Comparison of ENCODE assay signal across 9 cellular contexts in the genomic region with DNA sequence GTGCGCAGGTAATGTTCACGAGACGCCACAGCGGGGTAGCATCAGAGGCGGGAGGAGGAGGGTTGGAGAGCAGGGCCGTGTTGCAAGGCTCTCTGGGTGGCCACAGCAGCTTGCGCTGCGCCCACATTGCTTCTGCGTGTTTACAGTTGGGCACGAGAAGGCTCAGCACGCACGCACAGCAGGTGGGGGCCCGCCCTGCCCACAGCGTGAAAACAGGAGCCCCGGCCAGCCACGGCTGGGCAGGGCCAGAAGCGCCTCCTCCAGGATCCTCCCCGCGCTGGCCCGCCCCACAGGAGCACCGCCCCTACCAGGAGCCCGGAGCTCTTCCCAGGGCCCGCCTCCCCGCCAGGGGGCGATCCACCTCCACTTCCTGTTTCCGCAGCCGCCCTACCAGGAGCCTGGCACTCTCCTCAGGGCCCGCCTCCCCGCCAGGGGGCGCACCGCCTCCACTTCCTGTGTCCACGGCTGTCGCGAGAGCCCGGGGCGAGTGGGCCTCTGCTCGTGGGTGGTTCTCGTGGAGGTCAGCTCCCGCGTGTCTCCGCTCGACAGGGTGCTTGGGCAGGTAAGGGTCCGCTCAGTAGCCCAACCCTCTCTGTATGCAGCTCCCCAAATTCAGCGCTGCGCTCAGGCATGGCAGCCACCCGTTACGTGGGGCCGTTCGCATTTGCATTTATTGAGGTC. TPM values are rescaled to one million over a fixed set of nuclear protein-coding genes. Genes with fewer than 3 reads are reported as not detected.
DNase-seq lines count a peak whose midpoint lies in the region; ATAC-seq lines count a peak whose summit lies in the region.
"Had no signal": no experiment of that assay in that cellular context is flagged by ENCODE, and none has a peak within 500 bp of the region (broad histone marks: within the 10 kb centered on the region; RNA-seq: fewer than 3 reads in every experiment).

A gene with protein sequence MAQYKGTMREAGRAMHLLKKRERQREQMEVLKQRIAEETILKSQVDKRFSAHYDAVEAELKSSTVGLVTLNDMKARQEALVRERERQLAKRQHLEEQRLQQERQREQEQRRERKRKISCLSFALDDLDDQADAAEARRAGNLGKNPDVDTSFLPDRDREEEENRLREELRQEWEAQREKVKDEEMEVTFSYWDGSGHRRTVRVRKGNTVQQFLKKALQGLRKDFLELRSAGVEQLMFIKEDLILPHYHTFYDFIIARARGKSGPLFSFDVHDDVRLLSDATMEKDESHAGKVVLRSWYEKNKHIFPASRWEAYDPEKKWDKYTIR (plus strand): TSS at position 449 of the 681 bp plus-strand sequence. CDS start 439 bp downstream, outside the sequence.

- DNase-seq in NK-92 (lab: John Stamatoyannopoulos, UW; ENCODE audit: unreplicated experiment) (peak; percentile 11), NCI-H524 treated with DMSO at 0.1 percent for 48 hours (lab: John Stamatoyannopoulos, UW) (peak; percentile 40), mesendoderm (peak; percentile 92)
- no peak for DNase-seq in NK-92 treated with Interleukin-12 subunit alpha and Interleukin-12 subunit beta, amount 100 ng/mL, for 24 hours (lab: John Stamatoyannopoulos, UW)
- peak; percentile 57 for DNase-seq in activated CD8-positive, alpha-beta memory T cell treated with anti-CD3 and anti-CD28 coated beads, Interleukin-2, amount 50 U/mL, for 1 hour (ENCODE audit: extremely low read depth)
- peak; percentile 82 for DNase-seq in stimulated activated CD8-positive, alpha-beta memory T cell treated with anti-CD3 and anti-CD28 coated beads, Interleukin-15, amount 100 ng/mL, for 1 hour (ENCODE audit: low read depth)

- no peak within 1 kb of the TSS for H2AK5ac ChIP-seq in mesendoderm (ENCODE audit: low read length)

- H3K36me3 ChIP-seq in endocrine pancreas (ENCODE audit: control insufficient read depth, insufficient read depth, low read length) (no peaks in the 10 kb centered on the region), mesendoderm (ENCODE audit: control insufficient read depth, insufficient read depth, low read length) (no peaks in the 10 kb centered on the region)
- H3K36me3 ChIP-seq: BLaER1 had no signal

- peak; percentile 88 for ATAC-seq in HG03095 (IDR thresholded peaks at IDR 0.05; ENCODE audit: unreplicated experiment)

- no peaks in the 10 kb centered on the region for H3K9me3 ChIP-seq in endocrine pancreas (ENCODE audit: control insufficient read depth, low read length)

- H3K27me3 ChIP-seq in endocrine pancreas (ENCODE audit: control insufficient read depth, insufficient read depth, low read length) (no peaks in the 10 kb centered on the region), mesendoderm (ENCODE audit: insufficient read depth, low read length, poor library complexity) (no peaks in the 10 kb centered on the region)
- H3K27me3 ChIP-seq: BLaER1 had no signal

- H3K9ac ChIP-seq in endocrine pancreas (ENCODE audit: control insufficient read depth, insufficient read depth, low read length) (peak within 1 kb of the TSS; percentile 30), mesendoderm (ENCODE audit: low read length) (peak within 1 kb of the TSS; percentile 83)
- H3K9ac ChIP-seq: BLaER1 had no signal

- H3K27ac ChIP-seq in mesendoderm (ENCODE audit: low read depth, low read length) = no peak within 1 kb of the TSS
- H3K27ac ChIP-seq: BLaER1 had no signal

- H3K79me2 ChIP-seq in mesendoderm (ENCODE audit: control insufficient read depth, insufficient read depth, low read length) = no peaks in the 10 kb centered on the region

- no peaks in the 10 kb centered on the region for H3K79me1 ChIP-seq in mesendoderm (ENCODE audit: low read length)

- H4K8ac ChIP-seq in mesendoderm (ENCODE audit: low read depth, low read length) = no peak within 1 kb of the TSS

- no peak within 1 kb of the TSS for H3K4me3 ChIP-seq in endocrine pancreas (ENCODE audit: control insufficient read depth, insufficient read depth, low read length)
- peak within 1 kb of the TSS; percentile 77 for H3K4me3 ChIP-seq in mesendoderm (ENCODE audit: low read length)
- H3K4me3 ChIP-seq: BLaER1 had no signal

- peak within 1 kb of the TSS; percentile 96 for H3K56ac ChIP-seq in mesendoderm (ENCODE audit: low read length)

- H2BK120ac ChIP-seq in mesendoderm (ENCODE audit: low read depth, low read length) = no peak within 1 kb of the TSS

- peak within 1 kb of the TSS; percentile 90 for H3K23ac ChIP-seq in mesendoderm (ENCODE audit: low read length)

- H3K4me1 ChIP-seq in endocrine pancreas (ENCODE audit: control insufficient read depth, insufficient read depth, low read length) (no peaks in the 10 kb centered on the region), mesendoderm (ENCODE audit: control insufficient read depth, low read depth, low read length) (peaks cover 5% of the 10 kb centered on the region)
- H3K4me1 ChIP-seq: BLaER1 had no signal

- H4K5ac ChIP-seq in mesendoderm (ENCODE audit: low read length) = no peak within 1 kb of the TSS

- no peak within 1 kb of the TSS for H3K4ac ChIP-seq in mesendoderm (ENCODE audit: low read depth, low read length)

- H2BK5ac ChIP-seq in mesendoderm (ENCODE audit: low read length) = no peak within 1 kb of the TSS

- WGBS in mesendoderm (ENCODE audit: extremely low coverage, insufficient coverage, low lambda C conversion rate) = no CpG with 5 or more reads among the region's 49 CpGs

- H2BK15ac ChIP-seq in mesendoderm (replicated peaks; ENCODE audit: low read depth) = no peak within 1 kb of the TSS

- H3K4me2 ChIP-seq in mesendoderm (ENCODE audit: low read length) = peak within 1 kb of the TSS; percentile 90
- H3K4me2 ChIP-seq: BLaER1 had no signal

- no peak within 1 kb of the TSS for H3K18ac ChIP-seq in mesendoderm (ENCODE audit: low read length)

RNA-seq across cellular contexts. Expression of the gene that starts here (rescaled TPM):
- polyA plus RNA-seq in mesendoderm (2013, experiment 1 of 2) = 2.5 TPM
- polyA plus RNA-seq in mesendoderm (2013, experiment 2 of 2) = 2.2 TPM
